10 cellular contexts compared by ENCODE assay signal in the genomic region with DNA sequence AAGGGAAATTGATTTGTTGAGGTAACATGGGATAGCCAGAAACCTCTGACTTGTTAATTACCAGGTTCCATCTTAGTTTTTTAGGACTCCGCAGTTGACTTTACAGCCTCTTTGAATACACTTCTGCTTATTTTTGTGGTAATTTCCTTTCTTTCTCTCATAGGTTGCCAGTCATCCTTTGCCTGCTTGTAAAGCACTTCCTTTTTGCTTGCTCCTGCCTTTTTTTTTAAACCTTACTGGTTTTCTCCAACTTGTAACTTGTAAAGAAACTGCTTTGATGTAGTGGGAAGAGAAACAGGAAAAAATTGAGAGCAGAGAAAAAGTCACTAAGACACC. TPM values are rescaled to one million over a fixed set of nuclear protein-coding genes. Genes with fewer than 3 reads are reported as not detected.
DNase-seq lines count a peak whose midpoint lies in the region; ATAC-seq and TF ChIP-seq lines count a peak whose summit lies in the region.
"Had no signal": no experiment of that assay in that cellular context is flagged by ENCODE, and none has a peak within 500 bp of the region (broad histone marks: within the 10 kb centered on the region; RNA-seq: fewer than 3 reads in every experiment).

No MANE protein-coding gene starts in this region.

- no peaks in the 10 kb centered on the region for H3K4me1 ChIP-seq in Caco-2
- H3K4me1 ChIP-seq: SJCRH30 had no signal

- H3K27ac ChIP-seq in caudate nucleus (ENCODE audit: low read depth, low read length), result no peak overlapping the region
- H3K27ac ChIP-seq: SJCRH30 had no signal

- H3K9me3 ChIP-seq in Caco-2, result no peaks in the 10 kb centered on the region
- H3K9me3 ChIP-seq: SJCRH30 had no signal

- peak overlapping the region; percentile 20; the same call in 1 of the 2 replicates for H3K4me3 ChIP-seq in Caco-2 (ENCODE audit: low read depth, low read length)
- H3K4me3 ChIP-seq: SJCRH30 had no signal

- no peaks in the 10 kb centered on the region for H3K27me3 ChIP-seq in Caco-2 (replicated peaks; ENCODE audit: control insufficient read depth, insufficient read depth, low read length)
- H3K27me3 ChIP-seq: SJCRH30 had no signal

- H3K36me3 ChIP-seq in Caco-2 (ENCODE audit: control insufficient read depth, insufficient read depth, low read length), result no peaks in the 10 kb centered on the region; the same call in 1 of the 2 replicates

- H3K27ac Mint-ChIP-seq in Caco-2 (ENCODE audit: unreplicated experiment) (no peak overlapping the region), chondrocyte (ENCODE audit: unreplicated experiment) (peak overlapping the region; percentile 10), neural crest cell (ENCODE audit: unreplicated experiment) (no peak overlapping the region)

- H3K27me3 Mint-ChIP-seq in Caco-2 (ENCODE audit: insufficient read depth, unreplicated experiment), result no peaks in the 10 kb centered on the region
- H3K27me3 Mint-ChIP-seq in chondrocyte (ENCODE audit: low read depth), result no peaks in the 10 kb centered on the region
- no peaks in the 10 kb centered on the region for H3K27me3 Mint-ChIP-seq in neural crest cell (ENCODE audit: low read depth)

- H3K4me3 Mint-ChIP-seq in Caco-2 (ENCODE audit: unreplicated experiment) (peak overlapping the region; percentile 54), chondrocyte (ENCODE audit: unreplicated experiment) (peak overlapping the region; percentile 88), neural crest cell (peak overlapping the region; percentile 94)

- peaks cover 13% of the 10 kb centered on the region for H3K4me1 Mint-ChIP-seq in Caco-2 (ENCODE audit: low read depth, unreplicated experiment)
- H3K4me1 Mint-ChIP-seq in chondrocyte (ENCODE audit: low read depth), result peaks cover 55% of the 10 kb centered on the region
- peaks cover 25% of the 10 kb centered on the region for H3K4me1 Mint-ChIP-seq in neural crest cell

- DNase-seq in Caco-2 (no peak), Kasumi-1 (lab: John Stamatoyannopoulos, UW) (peak; percentile 39), chondrocyte (ENCODE audit: low spot score) (no peak), neural crest cell (ENCODE audit: low read depth, low spot score) (no peak), midbrain (lab: John Stamatoyannopoulos, UW) (no peak), caudate nucleus (lab: John Stamatoyannopoulos, UW) (no peak), AG08395 (ENCODE audit: low spot score) (no peak)
- DNase-seq: effector CD4-positive, alpha-beta T cell; SJCRH30 had no signal

- POLR2A ChIA-PET in Caco-2 (lab: Charles Lee), result no interaction called here

- no peak for ATAC-seq in GM18873 (IDR thresholded peaks at IDR 0.05; ENCODE audit: low FRiP score, unreplicated experiment)

- H3K36me3 Mint-ChIP-seq in Caco-2 (ENCODE audit: insufficient read depth, unreplicated experiment), result peaks cover 52% of the 10 kb centered on the region
- peaks cover 3% of the 10 kb centered on the region for H3K36me3 Mint-ChIP-seq in chondrocyte (ENCODE audit: low read depth)
- peaks cover 9% of the 10 kb centered on the region for H3K36me3 Mint-ChIP-seq in neural crest cell (ENCODE audit: low read depth)

- no TSS peak for BruUV-seq in Caco-2 (replicated peaks; lab: Mats Ljungman, UMichigan)

- CTCF ChIA-PET in Caco-2 (lab: Charles Lee), result no interaction called here

- intact Hi-C loops in Caco-2 (cut with micrococcal nuclease; ENCODE audit: unreplicated experiment), result loop anchor here (10.0 kb wide), 1 partner anchor 322 kb away; the partner anchor contains the start of gene ATRX

- no peak for TF ChIP-seq CTCF in Caco-2 (IDR thresholded peaks at IDR 0.05; ENCODE audit: insufficient read depth in 1 of 2, low read depth in 1 of 2, low read length in 1 of 2, severe bottlenecking in 1 of 2, unreplicated experiment in 1 of 2)
- TF ChIP-seq CTCF in chondrocyte (IDR thresholded peaks at IDR 0.05), result no peak
- TF ChIP-seq CTCF in neural crest cell (conservative IDR thresholded peaks at IDR 0.05), result no peak

- H3K9me3 Mint-ChIP-seq in Caco-2 (ENCODE audit: unreplicated experiment) (no peaks in the 10 kb centered on the region), chondrocyte (ENCODE audit: low read depth) (peaks cover 10% of the 10 kb centered on the region), neural crest cell (peaks cover 4% of the 10 kb centered on the region)

RNA-seq across cellular contexts. Expression of gene PGK1, which starts 2.6 kb away (rescaled TPM):
- total RNA-seq in Caco-2 (2022) (391 and 425 TPM in 2 replicates), chondrocyte (222 to 362 TPM (median 352 TPM) in 3 replicates), neural crest cell (219 and 236 TPM in 2 replicates)

RNA-seq across cellular contexts. Expression of gene TAF9B, which starts 32.8 kb away (rescaled TPM):
- total RNA-seq in Caco-2 (2022), result 21.0 and 22.2 TPM in 2 replicates
- 12.4 to 18.1 TPM (median 12.9 TPM) in 3 replicates for total RNA-seq in chondrocyte
- total RNA-seq in neural crest cell, result 44.4 and 46.7 TPM in 2 replicates

Comparison
In these comparisons a context has a peak if more than half of its experiments do, and no peak if none do; other contexts are left out.
1. DNase-seq: peak in Kasumi-1 (2 of 2); none in Caco-2 (0 of 2), chondrocyte (single experiment), neural crest cell (single experiment), midbrain (single experiment), caudate nucleus (0 of 61) and AG08395 (single experiment).
2. Peak in every context shown above with its lines, with median percentiles within 50 percentile points of each other: H3K4me3 Mint-ChIP-seq.